ENCODE assay signal across 8 cellular contexts in the genomic region with DNA sequence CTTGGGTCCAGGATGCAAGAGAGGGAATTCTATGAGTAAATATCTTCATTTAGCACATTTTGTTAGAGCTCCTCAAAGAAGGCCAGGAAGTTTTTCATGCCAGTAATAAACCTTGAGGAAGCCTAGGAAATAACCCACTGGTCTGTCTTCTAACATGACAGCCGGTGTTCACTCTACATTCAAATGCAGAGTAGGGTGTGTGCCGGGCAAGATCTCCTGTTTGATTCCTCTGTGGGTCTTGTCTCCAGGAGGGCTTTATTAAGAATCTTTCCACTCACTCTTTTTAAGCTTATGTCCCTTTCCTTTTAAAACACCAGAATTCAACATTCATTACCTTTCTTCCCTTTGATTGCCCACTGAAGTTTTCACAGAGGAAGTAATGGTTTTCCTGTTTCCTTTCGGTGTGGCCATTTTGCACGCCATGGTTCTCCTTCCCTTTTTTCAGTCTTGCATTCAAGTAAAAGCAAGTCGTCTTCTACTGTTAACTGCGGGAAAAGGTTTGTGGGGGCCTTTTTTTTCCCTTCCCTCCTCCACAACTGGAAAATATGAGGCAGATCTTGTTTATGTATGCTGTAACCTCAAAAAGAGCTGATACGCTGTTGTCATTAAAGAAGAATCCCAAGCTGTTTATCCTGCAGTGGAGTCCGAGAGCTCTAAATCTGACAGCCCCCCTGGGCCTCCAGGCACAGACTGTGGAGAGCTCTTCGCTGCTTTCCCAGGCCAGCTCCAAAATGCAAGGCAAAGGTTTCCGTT. TPM values are rescaled to one million over a fixed set of nuclear protein-coding genes. Genes with fewer than 3 reads are reported as not detected.
A peak's percentile ranks its signal among the peaks of the same experiment; 100 is the strongest.
DNase-seq lines count a peak whose midpoint lies in the region; ATAC-seq and TF ChIP-seq lines count a peak whose summit lies in the region.

No MANE protein-coding gene starts in this region.

- TF ChIP-seq CTCF in BJ (IDR thresholded peaks at IDR 0.05; ENCODE audit: insufficient read depth, low read depth, low read length) (no peak), fibroblast of villous mesenchyme (IDR thresholded peaks at IDR 0.05; ENCODE audit: insufficient read depth, low read depth, low read length) (no peak)

- no peaks in the 10 kb centered on the region for H3K36me3 ChIP-seq in BJ (ENCODE audit: control insufficient read depth, insufficient read depth, low read length)

- DNase-seq in BJ (ENCODE audit: low read depth): peak; percentile 81
- peak; percentile 91 for DNase-seq in H4 (ENCODE audit: low spot score)
- peak; percentile 62 for DNase-seq in UCSD-AML1 (lab: John Stamatoyannopoulos, UW; ENCODE audit: unreplicated experiment)
- peak; percentile 98 for DNase-seq in fibroblast of villous mesenchyme (ENCODE audit: low read depth)
- peak; percentile 66 for DNase-seq in pons (ENCODE audit: low spot score)
- no peak for DNase-seq in epidermal melanocyte (ENCODE audit: insufficient read length, low spot score)

- ATAC-seq in HG02798 (IDR thresholded peaks at IDR 0.05; ENCODE audit: poor library complexity, unreplicated experiment) (no peak), GM19324 (IDR thresholded peaks at IDR 0.05; ENCODE audit: low FRiP score, unreplicated experiment) (no peak)

- POLR2A ChIA-PET in BJ (lab: Charles Lee): interaction anchor here (0.6 to 1.2 kb wide), 2 partner anchors 9 to 180 kb away, joined by 3 read pairs; no protein-coding TSS in a partner anchor

- CTCF ChIA-PET in BJ (lab: Yijun Ruan, JAX): interaction anchor here (0.7 to 1.6 kb wide), 7 partner anchors 11 to 180 kb away, joined by 3 to 9 read pairs (median 5); no protein-coding TSS in a partner anchor

- no peaks in the 10 kb centered on the region for H3K27me3 ChIP-seq in BJ (ENCODE audit: control insufficient read depth, insufficient read depth, low read length)

- H3K4me3 ChIP-seq in BJ (ENCODE audit: low read depth, low read length) (no peak overlapping the region), fibroblast of villous mesenchyme (ENCODE audit: low read depth, low read length) (peak overlapping the region; percentile 45)

RNA-seq across cellular contexts. Expression of gene FILIP1L, which starts 40.6 kb away (rescaled TPM):
- 31.2 and 42.9 TPM in 2 replicates for polyA plus RNA-seq in BJ (2011; rRNA removed)
- 42.6 and 47.9 TPM in 2 replicates for polyA minus RNA-seq in BJ (2011; rRNA and poly(A)+ RNA removed)
- total RNA-seq in H4 (2014; rRNA removed; shearing (Covaris generic)): 30.0 and 37.8 TPM in 2 replicates
- total RNA-seq in fibroblast of villous mesenchyme: 146 and 213 TPM in 2 replicates
